ENCODE assay signal across 10 cellular contexts in the genomic region with DNA sequence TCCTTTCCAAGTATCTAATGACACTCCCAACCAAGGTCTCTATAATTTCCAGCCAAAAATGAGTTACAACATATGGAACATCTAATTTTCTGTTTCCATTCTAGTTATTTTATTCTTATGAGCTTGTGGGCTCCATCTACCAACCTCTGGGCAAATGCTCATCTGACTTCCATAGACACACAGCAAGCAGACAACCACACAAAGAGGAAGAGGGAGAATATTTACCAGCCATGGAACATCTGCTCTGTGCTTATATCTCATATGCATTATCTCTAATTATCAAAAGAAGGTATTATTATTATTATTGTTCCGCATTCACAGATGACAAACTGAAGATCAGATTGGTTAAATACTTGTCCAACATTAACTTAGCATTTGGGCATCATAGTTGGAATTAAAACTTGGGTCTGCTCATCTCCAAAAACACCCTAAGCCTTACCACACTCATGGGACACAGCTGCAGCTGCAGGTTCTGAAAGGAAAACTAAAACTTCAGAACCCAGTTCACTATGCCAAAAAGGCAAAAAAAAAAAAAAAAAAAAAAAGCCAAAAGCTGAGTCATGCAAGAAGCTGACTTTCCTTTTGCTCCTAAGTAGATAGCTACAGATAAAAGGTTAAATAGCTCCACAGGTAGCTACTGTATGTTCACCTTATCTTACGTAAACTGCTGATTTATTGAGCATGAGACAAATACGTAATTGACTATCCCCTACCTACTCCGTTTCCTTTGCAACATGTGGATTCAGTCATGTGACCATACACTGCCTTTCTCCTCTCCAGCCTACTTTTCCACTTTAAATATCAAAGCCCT. TPM values are rescaled to one million over a fixed set of nuclear protein-coding genes. Genes with fewer than 3 reads are reported as not detected.
A peak's percentile ranks its signal among the peaks of the same experiment; 100 is the strongest.
DNase-seq lines count a peak whose midpoint lies in the region; ATAC-seq and TF ChIP-seq lines count a peak whose summit lies in the region.
"Had no signal": no experiment of that assay in that cellular context is flagged by ENCODE, and none has a peak within 500 bp of the region (broad histone marks: within the 10 kb centered on the region; RNA-seq: fewer than 3 reads in every experiment).

No MANE protein-coding gene starts in this region.

- TF ChIP-seq POLR2A in sigmoid colon (IDR thresholded peaks at IDR 0.05), result no peak

- TF ChIP-seq CTCF in sigmoid colon (IDR thresholded peaks at IDR 0.05), result no peak

- peak; percentile 39 for ATAC-seq in GM18868 (IDR thresholded peaks at IDR 0.05; ENCODE audit: unreplicated experiment)
- peak; percentile 40 for ATAC-seq in HG02610 (IDR thresholded peaks at IDR 0.05; ENCODE audit: unreplicated experiment)
- peak; percentile 52 to 65 for ATAC-seq in naive B cell (ENCODE audit: low read depth in 2 of 2)
- ATAC-seq: upper lobe of right lung had no signal

- H3K4me3 Mint-ChIP-seq in naive B cell, result peak overlapping the region; percentile 26 to 93 (median 78)

- H3K36me3 Mint-ChIP-seq in naive B cell, result peaks cover 0 to 5% of the 10 kb centered on the region in 2 donors

- H3K27ac ChIP-seq in sigmoid colon, result no peak overlapping the region
- H3K27ac ChIP-seq: upper lobe of right lung had no signal

- no peaks in the 10 kb centered on the region for H3K27me3 Mint-ChIP-seq in naive B cell

- no peaks in the 10 kb centered on the region for H3K36me3 ChIP-seq in sigmoid colon
- H3K36me3 ChIP-seq: upper lobe of right lung had no signal

- H3K9me3 Mint-ChIP-seq in naive B cell, result peaks cover 0 to 2% (median 0%) of the 10 kb centered on the region in 7 donors

- 34 to 56% methylated on average over 4 of the region's 4 CpGs for WGBS in sigmoid colon, 2 donors

- TF ChIP-seq RAD21 in Ishikawa (IDR thresholded peaks at IDR 0.05; ENCODE audit: low read depth), result no peak

- DNase-seq in naive B cell, result peak; percentile 59
- no peak for DNase-seq in NCI-H2107 (lab: John Stamatoyannopoulos, UW)
- DNase-seq in GM19240 (ENCODE audit: insufficient read length, low spot score), result no peak
- no peak for DNase-seq in OCI-M2 (lab: John Stamatoyannopoulos, UW; ENCODE audit: unreplicated experiment)
- DNase-seq in sigmoid colon, result no peak
- DNase-seq: NCI-H187 treated with DMSO at 0.1 percent for 48 hours, upper lobe of right lung had no signal

- TF ChIP-seq EP300 in Ishikawa (IDR thresholded peaks at IDR 0.05; ENCODE audit: borderline replicate concordance) (no peak), sigmoid colon (IDR thresholded peaks at IDR 0.05) (no peak)

- H3K4me1 Mint-ChIP-seq in naive B cell, result peaks cover 79 to 94% (median 92%) of the 10 kb centered on the region in 3 donors

- H3K27ac Mint-ChIP-seq in naive B cell, result peak overlapping the region; percentile 50 to 98 (median 85)

- H3K4me1 ChIP-seq in sigmoid colon, result no peaks in the 10 kb centered on the region
- H3K4me1 ChIP-seq: upper lobe of right lung had no signal

- no peaks in the 10 kb centered on the region for H3K9me3 ChIP-seq in sigmoid colon
- H3K9me3 ChIP-seq: upper lobe of right lung had no signal

- H3K4me3 ChIP-seq in sigmoid colon, result no peak overlapping the region
- H3K4me3 ChIP-seq: upper lobe of right lung had no signal

- intact Hi-C loops in sigmoid colon (cut with DNase I), result no loop called here

- H3K27me3 ChIP-seq in sigmoid colon, result peaks cover 0 to 27% (median 17%) of the 10 kb centered on the region in 3 donors
- H3K27me3 ChIP-seq: upper lobe of right lung had no signal

TF ChIP-seq in Ishikawa, 13 proteins besides CTCF, POLR2A, EP300 and RAD21:
- TF ChIP-seq FOXM1 (IDR thresholded peaks at IDR 0.05; ENCODE audit: borderline replicate concordance, low read depth), result no peak
- TF ChIP-seq YY1 (IDR thresholded peaks at IDR 0.05; ENCODE audit: low read depth), result no peak
- TF ChIP-seq, protein P1, sequence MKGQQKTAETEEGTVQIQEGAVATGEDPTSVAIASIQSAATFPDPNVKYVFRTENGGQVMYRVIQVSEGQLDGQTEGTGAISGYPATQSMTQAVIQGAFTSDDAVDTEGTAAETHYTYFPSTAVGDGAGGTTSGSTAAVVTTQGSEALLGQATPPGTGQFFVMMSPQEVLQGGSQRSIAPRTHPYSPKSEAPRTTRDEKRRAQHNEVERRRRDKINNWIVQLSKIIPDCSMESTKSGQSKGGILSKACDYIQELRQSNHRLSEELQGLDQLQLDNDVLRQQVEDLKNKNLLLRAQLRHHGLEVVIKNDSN (IDR thresholded peaks at IDR 0.05), result peak; percentile 84

RNA-seq across cellular contexts. Expression of a gene that starts 23.6 kb away (rescaled TPM):
- polyA plus RNA-seq in naive B cell (ENCODE audit: low read depth in 6 of 6), result 10 to 100 TPM; 15.0 to 44.0 (median 35.9) TPM
- total RNA-seq in sigmoid colon, result not detected
- polyA plus RNA-seq in sigmoid colon, result 1 to 10 TPM in 1 of 3 donors, not detected in 2; 1.1 TPM
- total RNA-seq: upper lobe of right lung had no signal

RNA-seq across cellular contexts. Expression of a gene that starts 51.3 kb away (rescaled TPM):
- polyA plus RNA-seq in naive B cell (ENCODE audit: low read depth in 6 of 6) (1,000 to 10,000 TPM; 3,311 to 6,921 (median 4,382) TPM), sigmoid colon (10 to 100 TPM in 1 of 3 donors, 1 to 10 TPM in 1, not detected in 1; 1.2 to 99.5 TPM)
- not detected for total RNA-seq in sigmoid colon
- total RNA-seq: upper lobe of right lung had no signal

Comparison
In these comparisons a context has a peak if more than half of its experiments do, and no peak if none do; other contexts are left out.
1. RNA of a gene that starts 23.6 kb away (polyA plus RNA-seq): 15.0 to 44.0 TPM in naive B cell; 1.1 TPM in sigmoid colon; every median in the first group is over 4 times any median in the second.
2. RNA of a gene that starts 51.3 kb away (polyA plus RNA-seq): 3,311 to 6,921 TPM in naive B cell; 1.2 to 99.5 TPM in sigmoid colon; every median in the first group is over 10 times any median in the second.
3. Peak in every context shown above with its lines, with median percentiles within 50 percentile points of each other: ATAC-seq.